Comparison of ENCODE assay signal across 25 cellular contexts in genomic region chr2:144922519-144922918, GRCh38.
DNase-seq lines count a peak whose midpoint lies in the region; ATAC-seq and FAIRE-seq lines count a peak whose summit lies in the region.
"Had no signal": no experiment of that assay in that cellular context is flagged by ENCODE, and none has a peak within 500 bp of the region (broad histone marks: within the 10 kb centered on the region; RNA-seq: fewer than 3 reads in every experiment).

No MANE protein-coding gene starts in this region.

- no peak overlapping the region for H2AFZ ChIP-seq in mesenchymal stem cell (ENCODE audit: low read depth, low read length)

- H3K36me3 Mint-ChIP-seq in activated T-cell treated with anti-CD3 and anti-CD28 coated beads, Interleukin-2, amount 50 U/mL, for 24 hours (ENCODE audit: low read depth), result no peaks in the 10 kb centered on the region
- no peaks in the 10 kb centered on the region for H3K36me3 Mint-ChIP-seq in activated T-cell treated with anti-CD3 and anti-CD28 coated beads, Interleukin-2, amount 50 U/mL, for 4 hours (ENCODE audit: insufficient read depth)
- no peaks in the 10 kb centered on the region for H3K36me3 Mint-ChIP-seq in activated T-helper 17 cell treated with anti-CD3 and anti-CD28 coated beads, Interleukin-2, amount 50 U/mL, for 72 hours (ENCODE audit: low read depth)

- intact Hi-C loops in Right ventricle myocardium superior (cut with DNase I), result no loop called here

- no peak for ATAC-seq in activated T-cell treated with anti-CD3 and anti-CD28 coated beads, Interleukin-2, amount 50 U/mL, for 4 hours
- peak; percentile 24 for ATAC-seq in activated T-helper 17 cell treated with anti-CD3 and anti-CD28 coated beads, Interleukin-2, amount 50 U/mL, for 72 hours (replicated peaks)
- ATAC-seq in GM19452 (IDR thresholded peaks at IDR 0.05; ENCODE audit: unreplicated experiment) (no peak), Right ventricle myocardium superior (ENCODE audit: poor library complexity) (no peak)
- ATAC-seq: HCT116, HepG2, PC-3 had no signal

- no peak for DNase-seq in activated T-cell treated with anti-CD3 and anti-CD28 coated beads, Interleukin-2, amount 50 U/mL, for 24 hours
- no peak for DNase-seq in activated T-cell treated with anti-CD3 and anti-CD28 coated beads, Interleukin-2, amount 50 U/mL, for 4 hours
- DNase-seq in GM19239 (ENCODE audit: insufficient read length, low spot score) (no peak), mesenchymal stem cell (no peak), Right ventricle myocardium superior (no peak)
- DNase-seq in activated effector memory CD4-positive, alpha-beta T cell treated with anti-CD3 and anti-CD28 coated beads, Interleukin-2, amount 50 U/mL, for 16 hours, result no peak
- DNase-seq: DMS53, EL, GF-D8, NCI-H1092 treated with DMSO at 0.1 percent for 48 hours, NCI-H1436 treated with DMSO at 0.1 percent for 48 hours, NCI-H2029 treated with DMSO at 0.1 percent for 48 hours, NCI-H226, NCI-H510A treated with DMSO at 0.1 percent for 48 hours, NCI-H748 treated with DMSO at 0.1 percent for 48 hours, PC-3, SHP77 treated with DMSO at 0.1 percent for 48 hours had no signal

- H3K4me2 ChIP-seq in mesenchymal stem cell (ENCODE audit: low read length, poor library complexity, severe bottlenecking), result no peak overlapping the region

- H3K27ac ChIP-seq in mesenchymal stem cell (ENCODE audit: low read length, poor library complexity, severe bottlenecking), result no peak overlapping the region
- H3K27ac ChIP-seq: HL-60 had no signal

- H3K79me1 ChIP-seq in mesenchymal stem cell (replicated peaks; ENCODE audit: low read length, poor library complexity, severe bottlenecking), result no peaks in the 10 kb centered on the region

- H4K8ac ChIP-seq in mesenchymal stem cell (ENCODE audit: low read length), result no peak overlapping the region

- H3K23ac ChIP-seq in mesenchymal stem cell (ENCODE audit: low read length in 2 of 2), result no peak overlapping the region

- H3K27me3 ChIP-seq in mesenchymal stem cell (ENCODE audit: control insufficient read depth in 1 of 2, insufficient read depth in 1 of 2, low read length in 2 of 2), result no peaks in the 10 kb centered on the region

- H3K14ac ChIP-seq in mesenchymal stem cell (ENCODE audit: low read length in 2 of 2), result no peak overlapping the region

- H3K36me3 ChIP-seq in mesenchymal stem cell (ENCODE audit: control insufficient read depth in 1 of 2, insufficient read depth in 2 of 2, low read depth in 1 of 2, low read length in 2 of 2), result no peaks in the 10 kb centered on the region

- H3K4me3 Mint-ChIP-seq in activated T-cell treated with anti-CD3 and anti-CD28 coated beads, Interleukin-2, amount 50 U/mL, for 24 hours, result no peak overlapping the region
- H3K4me3 Mint-ChIP-seq in activated T-cell treated with anti-CD3 and anti-CD28 coated beads, Interleukin-2, amount 50 U/mL, for 4 hours, result no peak overlapping the region
- H3K4me3 Mint-ChIP-seq in activated T-helper 17 cell treated with anti-CD3 and anti-CD28 coated beads, Interleukin-2, amount 50 U/mL, for 72 hours, result no peak overlapping the region
- H3K4me3 Mint-ChIP-seq: CD14-positive monocyte had no signal

- H2BK5ac ChIP-seq in mesenchymal stem cell (ENCODE audit: low read depth, low read length, poor library complexity, severe bottlenecking), result no peak overlapping the region

- no peak overlapping the region for H3K18ac ChIP-seq in mesenchymal stem cell (ENCODE audit: low read depth in 1 of 2, low read length in 2 of 2)

- H2BK12ac ChIP-seq in mesenchymal stem cell (ENCODE audit: low read length in 2 of 2), result no peak overlapping the region

- H3K4ac ChIP-seq in mesenchymal stem cell (ENCODE audit: low read depth in 1 of 2, low read length in 2 of 2), result no peak overlapping the region

- no peak overlapping the region for H3K4me3 ChIP-seq in mesenchymal stem cell (ENCODE audit: insufficient read depth in 1 of 2, low read depth in 1 of 2, low read length in 2 of 2)

- no peak overlapping the region for H2BK15ac ChIP-seq in mesenchymal stem cell (ENCODE audit: low read depth, poor library complexity, severe bottlenecking)

- peaks cover under 1% of the 10 kb centered on the region for H3K9me3 Mint-ChIP-seq in activated T-cell treated with anti-CD3 and anti-CD28 coated beads, Interleukin-2, amount 50 U/mL, for 24 hours
- peaks cover 1% of the 10 kb centered on the region for H3K9me3 Mint-ChIP-seq in activated T-cell treated with anti-CD3 and anti-CD28 coated beads, Interleukin-2, amount 50 U/mL, for 4 hours
- no peaks in the 10 kb centered on the region for H3K9me3 Mint-ChIP-seq in activated T-helper 17 cell treated with anti-CD3 and anti-CD28 coated beads, Interleukin-2, amount 50 U/mL, for 72 hours

- H3K9ac ChIP-seq in mesenchymal stem cell (ENCODE audit: low read length), result no peak overlapping the region

- no peak overlapping the region for H2AK5ac ChIP-seq in mesenchymal stem cell (ENCODE audit: low read length, severe bottlenecking)

- H2BK120ac ChIP-seq in mesenchymal stem cell (ENCODE audit: low read depth, low read length), result peak overlapping the region; percentile 19

- WGBS in mesenchymal stem cell, result 96% methylated on average over 2 of the region's 2 CpGs

- peaks cover 14% of the 10 kb centered on the region for H3K9me3 ChIP-seq in mesenchymal stem cell (ENCODE audit: control insufficient read depth, low read length)

- no peaks in the 10 kb centered on the region for H3K27me3 Mint-ChIP-seq in activated T-cell treated with anti-CD3 and anti-CD28 coated beads, Interleukin-2, amount 50 U/mL, for 24 hours
- H3K27me3 Mint-ChIP-seq in activated T-cell treated with anti-CD3 and anti-CD28 coated beads, Interleukin-2, amount 50 U/mL, for 4 hours (ENCODE audit: low read depth), result no peaks in the 10 kb centered on the region
- H3K27me3 Mint-ChIP-seq in activated T-helper 17 cell treated with anti-CD3 and anti-CD28 coated beads, Interleukin-2, amount 50 U/mL, for 72 hours, result peaks cover under 1% of the 10 kb centered on the region

- FAIRE-seq in GM19239 (lab: Jason Lieb, UNC), result peak; percentile 4
- FAIRE-seq: D721Med, H1, HepG2 had no signal

- peaks cover 6% of the 10 kb centered on the region for H3K4me1 Mint-ChIP-seq in activated T-cell treated with anti-CD3 and anti-CD28 coated beads, Interleukin-2, amount 50 U/mL, for 24 hours (ENCODE audit: low read depth)
- peaks cover 3% of the 10 kb centered on the region for H3K4me1 Mint-ChIP-seq in activated T-cell treated with anti-CD3 and anti-CD28 coated beads, Interleukin-2, amount 50 U/mL, for 4 hours (ENCODE audit: low read depth)
- H3K4me1 Mint-ChIP-seq in activated T-helper 17 cell treated with anti-CD3 and anti-CD28 coated beads, Interleukin-2, amount 50 U/mL, for 72 hours, result no peaks in the 10 kb centered on the region

- H4K91ac ChIP-seq in mesenchymal stem cell (ENCODE audit: low read length), result no peak overlapping the region

- peak overlapping the region; percentile 17 for H3K27ac Mint-ChIP-seq in activated T-cell treated with anti-CD3 and anti-CD28 coated beads, Interleukin-2, amount 50 U/mL, for 24 hours
- no peak overlapping the region for H3K27ac Mint-ChIP-seq in activated T-helper 17 cell treated with anti-CD3 and anti-CD28 coated beads, Interleukin-2, amount 50 U/mL, for 72 hours

- H3K4me1 ChIP-seq in mesenchymal stem cell (ENCODE audit: control insufficient read depth, insufficient read depth, low read depth, low read length), result no peaks in the 10 kb centered on the region
